In genomic region chr6:163164175-163164900, GRCh38 we compare ENCODE assay signal across 19 cellular contexts.
"Had no signal": no experiment of that assay in that cellular context is flagged by ENCODE, and none has a peak within 500 bp of the region (broad histone marks: within the 10 kb centered on the region; RNA-seq: fewer than 3 reads in every experiment).

No MANE protein-coding gene starts in this region.

- H3K9me3 ChIP-seq: gastrocnemius medialis, heart right ventricle, mucosa of descending colon, ovary, suprapubic skin had no signal

- H3K4me3 ChIP-seq: gastrocnemius medialis, heart right ventricle, mucosa of descending colon, neural progenitor cell, ovary, smooth muscle cell, suprapubic skin, tibial nerve had no signal

- DNase-seq: cortex of kidney; effector memory CD4-positive, alpha-beta T cell; gastrocnemius medialis; heart right ventricle; hypothalamus; kidney glomerular epithelial cell; mucosa of descending colon; natural killer cell; nucleus accumbens; ovary; right cardiac atrium; stimulated activated CD4-positive, alpha-beta T cell treated with anti-CD3 and anti-CD28 coated beads, Interleukin-2, amount 100 ng/mL, for 48 hours; stimulated activated naive CD4-positive, alpha-beta T cell treated with Interleukin-2 at 50 U/mL for 16 hours had no signal

- ATAC-seq: esophagus mucosa, gastrocnemius medialis, heart right ventricle, left lobe of liver, mucosa of descending colon, natural killer cell had no signal

- H3K27me3 ChIP-seq: gastrocnemius medialis, heart right ventricle, neural progenitor cell, ovary, tibial nerve had no signal

- H3K27ac ChIP-seq: gastrocnemius medialis, heart right ventricle, neural progenitor cell, ovary, suprapubic skin had no signal

- H3K36me3 ChIP-seq: gastrocnemius medialis, heart right ventricle, neural progenitor cell, ovary, suprapubic skin, tibial nerve had no signal

- H3K4me1 ChIP-seq: gastrocnemius medialis, heart right ventricle, neural progenitor cell had no signal
